In genomic region chr16:20470732-20471131, GRCh38 we compare ENCODE assay signal across 14 cellular contexts. TPM values are rescaled to one million over a fixed set of nuclear protein-coding genes. Genes with fewer than 3 reads are reported as not detected.
"Had no signal": no experiment of that assay in that cellular context is flagged by ENCODE, and none has a peak within 500 bp of the region (broad histone marks: within the 10 kb centered on the region; RNA-seq: fewer than 3 reads in every experiment).

No MANE protein-coding gene starts in this region.

RNA-seq across cellular contexts. Expression of gene ACSM2A, which starts 19.4 kb away (rescaled TPM):
- total RNA-seq: activated naive CD4-positive, alpha-beta T cell treated with anti-CD3 and anti-CD28 coated beads for 36 hours; activated naive CD4-positive, alpha-beta T cell treated with anti-CD3 and anti-CD28 coated beads, Interleukin-2, amount 50 U/mL, for 72 hours; activated naive CD8-positive, alpha-beta T cell treated with anti-CD3 and anti-CD28 coated beads for 36 hours; activated naive CD8-positive, alpha-beta T cell treated with anti-CD3 and anti-CD28 coated beads, Interleukin-2, amount 10 ng/mL, durations not matched to agents 7 days and 5 days; activated T-helper 1 cell treated with anti-CD3 and anti-CD28 coated beads, Interleukin-12 subunit alpha, Interleukin-12 subunit beta, Interleukin-2, Interleukin-4 antibody, amounts not matched to agents 30 ng/mL and 10 ng/mL and 1 ng/mL, durations not matched to agents 14 hours and 24 hours and 36 hours; activated T-helper 17 cell treated with anti-CD3 and anti-CD28 coated beads, Interleukin-2, amount 50 U/mL, for 72 hours; aorta; ascending aorta; body of pancreas; breast epithelium; cardiac muscle cell; cardiac septum; cerebellum; chondrocyte had no signal
